ENCODE assay signal across 16 cellular contexts in the genomic region with DNA sequence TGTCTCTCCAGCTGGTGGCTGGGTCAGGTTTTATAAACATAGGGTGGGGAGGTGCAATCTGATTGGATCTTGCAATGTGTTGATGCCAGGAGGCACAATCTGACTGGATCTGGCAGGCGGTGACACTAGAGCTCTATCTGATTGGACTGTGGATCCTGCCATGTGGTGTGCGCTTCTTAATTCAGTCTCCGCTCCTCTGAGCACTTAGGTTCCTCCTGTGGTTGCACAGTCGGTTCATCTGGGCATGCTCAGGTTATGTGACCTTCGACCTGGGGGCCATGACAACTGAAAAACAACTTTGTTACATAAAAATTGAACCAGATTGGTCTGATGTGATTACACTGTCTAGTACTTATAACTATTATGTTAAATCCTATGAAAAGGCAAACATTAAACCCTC.
"Had no signal": no experiment of that assay in that cellular context is flagged by ENCODE, and none has a peak within 500 bp of the region (broad histone marks: within the 10 kb centered on the region; RNA-seq: fewer than 3 reads in every experiment).

No MANE protein-coding gene starts in this region.

- H3K27ac ChIP-seq: ascending aorta, coronary artery, gastrocnemius medialis, left lung, neural progenitor cell, tibial nerve, WERI-Rb-1 had no signal

- H3K27me3 ChIP-seq: ascending aorta, gastrocnemius medialis, left lung, neural progenitor cell, tibial nerve had no signal

- H3K9ac ChIP-seq: neural progenitor cell had no signal

- H3K4me1 ChIP-seq: ascending aorta, gastrocnemius medialis, tibial nerve had no signal

- ATAC-seq: gastrocnemius medialis; left lung; stimulated activated naive CD8-positive, alpha-beta T cell treated with anti-CD3 and anti-CD28 coated beads, Interleukin-15, Interleukin-2, amounts not matched to agents 100 U/mL and 50 U/mL, for 24 hours had no signal

- H2AFZ ChIP-seq: neural progenitor cell had no signal

- FAIRE-seq: kidney had no signal

- H3K4me2 ChIP-seq: neural progenitor cell had no signal

- H3K4me3 ChIP-seq: ascending aorta, coronary artery, gastrocnemius medialis, left lung, neural progenitor cell, tibial nerve had no signal

- DNase-seq: activated CD4-positive, alpha-beta T cell treated with anti-CD3 and anti-CD28 coated beads for 1 hour; activated CD8-positive, alpha-beta memory T cell treated with anti-CD3 and anti-CD28 coated beads for 24 hours; activated gamma-delta T cell; gastrocnemius medialis; head of caudate nucleus; kidney; left lung; stimulated activated CD4-positive, alpha-beta T cell treated with anti-CD3 and anti-CD28 coated beads, Interleukin-2, amount 100 ng/mL, for 24 hours; stimulated activated naive CD8-positive, alpha-beta T cell treated with anti-CD3 and anti-CD28 coated beads, Interleukin-15, Interleukin-2, amounts not matched to agents 100 U/mL and 50 U/mL, for 24 hours; substantia nigra; T-helper 2 cell; WERI-Rb-1 had no signal

- H3K9me3 ChIP-seq: ascending aorta, gastrocnemius medialis, left lung, tibial nerve had no signal

- H3K36me3 ChIP-seq: ascending aorta, gastrocnemius medialis, left lung, neural progenitor cell, tibial nerve, WERI-Rb-1 had no signal
